15 cellular contexts compared by ENCODE assay signal in genomic region chr1:22262583-22262982, GRCh38.
DNase-seq lines count a peak whose midpoint lies in the region; TF ChIP-seq lines count a peak whose summit lies in the region.
"Had no signal": no experiment of that assay in that cellular context is flagged by ENCODE, and none has a peak within 500 bp of the region (broad histone marks: within the 10 kb centered on the region; RNA-seq: fewer than 3 reads in every experiment).

No MANE protein-coding gene starts in this region.

- intact Hi-C loops in A673 (cut with micrococcal nuclease; ENCODE audit: unreplicated experiment), result no loop called here

- H3K9me3 ChIP-seq in BLaER1 (no peaks in the 10 kb centered on the region), hepatocyte (ENCODE audit: low read depth) (no peaks in the 10 kb centered on the region), smooth muscle cell (replicated peaks; ENCODE audit: low read depth) (no peaks in the 10 kb centered on the region), A673 (ENCODE audit: low read depth, low read length, poor library complexity, severe bottlenecking) (no peaks in the 10 kb centered on the region)

- TF ChIP-seq CTCF in hepatocyte (IDR thresholded peaks at IDR 0.05; ENCODE audit: poor library complexity), result no peak
- TF ChIP-seq CTCF in smooth muscle cell (IDR thresholded peaks at IDR 0.05; ENCODE audit: borderline replicate concordance, insufficient read depth, poor library complexity, severe bottlenecking), result no peak
- no peak for TF ChIP-seq CTCF in A673 (conservative IDR thresholded peaks at IDR 0.05; ENCODE audit: low read depth, low read length)

- H3K36me3 ChIP-seq in BLaER1 (no peaks in the 10 kb centered on the region), hepatocyte (replicated peaks; ENCODE audit: insufficient read depth, low read depth) (no peaks in the 10 kb centered on the region), smooth muscle cell (ENCODE audit: low read depth) (no peaks in the 10 kb centered on the region), A673 (ENCODE audit: insufficient read depth, low read length, poor library complexity, severe bottlenecking) (no peaks in the 10 kb centered on the region)

- WGBS in hepatocyte (ENCODE audit: low lambda C conversion rate, missing lambda C conversion rate), result 61% methylated on average over 8 of the region's 8 CpGs
- WGBS in smooth muscle cell (ENCODE audit: low lambda C conversion rate), result 77% methylated on average over 7 of the region's 8 CpGs

- H2AFZ ChIP-seq in hepatocyte (no peak overlapping the region), smooth muscle cell (ENCODE audit: low read depth) (no peak overlapping the region)

- DNase-seq in DMS79 (lab: John Stamatoyannopoulos, UW), result peak; percentile 34
- DNase-seq in NCI-H69 (lab: John Stamatoyannopoulos, UW), result peak; percentile 88
- peak; percentile 50 for DNase-seq in hepatocyte (ENCODE audit: low spot score)
- DNase-seq in T-helper 1 cell, result no peak
- DNase-seq in smooth muscle cell (lab: John Stamatoyannopoulos, UW; ENCODE audit: unreplicated experiment), result no peak
- DNase-seq in stimulated activated CD4-positive, alpha-beta T cell treated with anti-CD3 and anti-CD28 coated beads, Interleukin-4, amount 100 ng/mL, for 1 hour, result no peak
- DNase-seq in A673 (ENCODE audit: low spot score), result no peak
- DNase-seq: activated CD4-positive, alpha-beta T cell treated with anti-CD3 and anti-CD28 coated beads for 48 hours; activated T-cell treated with anti-CD3 and anti-CD28 coated beads, Interleukin-2, amount 50 U/mL, for 48 hours; glutamatergic neuron; naive thymus-derived CD8-positive, alpha-beta T cell; NCI-H226; stimulated activated CD4-positive, alpha-beta T cell treated with anti-CD3 and anti-CD28 coated beads, Interleukin-4, amount 100 ng/mL, for 24 hours had no signal

- no peaks in the 10 kb centered on the region for H4K20me1 ChIP-seq in BLaER1
- H4K20me1 ChIP-seq in hepatocyte (ENCODE audit: insufficient read depth, poor library complexity, severe bottlenecking), result no peaks in the 10 kb centered on the region
- H4K20me1 ChIP-seq in smooth muscle cell (ENCODE audit: low read depth), result no peaks in the 10 kb centered on the region

- H3K4me1 ChIP-seq in BLaER1 (peaks cover 42% of the 10 kb centered on the region), hepatocyte (ENCODE audit: insufficient read depth) (peaks cover 17% of the 10 kb centered on the region), smooth muscle cell (ENCODE audit: low read depth) (no peaks in the 10 kb centered on the region), A673 (ENCODE audit: insufficient read depth, low read length, poor library complexity, severe bottlenecking) (no peaks in the 10 kb centered on the region)

- BruUV-seq in A673 (replicated peaks; lab: Mats Ljungman, UMichigan), result no TSS peak

- no peaks in the 10 kb centered on the region for H3K9me2 ChIP-seq in hepatocyte (replicated peaks; ENCODE audit: insufficient read depth)

- no peaks in the 10 kb centered on the region for H3K27me3 ChIP-seq in BLaER1
- no peaks in the 10 kb centered on the region for H3K27me3 ChIP-seq in hepatocyte
- no peaks in the 10 kb centered on the region for H3K27me3 ChIP-seq in smooth muscle cell (ENCODE audit: low read depth)
- no peaks in the 10 kb centered on the region for H3K27me3 ChIP-seq in A673 (replicated peaks; ENCODE audit: insufficient read depth, low read depth, low read length, poor library complexity)

- peak overlapping the region; percentile 74 for H3K4me2 ChIP-seq in BLaER1
- no peak overlapping the region for H3K4me2 ChIP-seq in hepatocyte
- H3K4me2 ChIP-seq in smooth muscle cell, result no peak overlapping the region

- CTCF ChIA-PET in A673 (lab: Charles Lee), result no interaction called here

- H3K79me2 ChIP-seq in hepatocyte (no peaks in the 10 kb centered on the region), smooth muscle cell (ENCODE audit: low read depth) (no peaks in the 10 kb centered on the region)

- H3K27ac ChIP-seq in BLaER1 (peak overlapping the region; percentile 68), hepatocyte (no peak overlapping the region), smooth muscle cell (ENCODE audit: low read depth) (no peak overlapping the region), A673 (ENCODE audit: low read depth, low read length, poor library complexity, severe bottlenecking) (no peak overlapping the region)
- H3K27ac ChIP-seq: RWPE1 had no signal

- no peak overlapping the region for H3K9ac ChIP-seq in BLaER1
- H3K9ac ChIP-seq in smooth muscle cell (ENCODE audit: low read depth), result no peak overlapping the region

- H3F3A ChIP-seq in smooth muscle cell (ENCODE audit: low read depth), result no peaks in the 10 kb centered on the region

- H3K4me3 ChIP-seq in BLaER1 (no peak overlapping the region), hepatocyte (no peak overlapping the region), smooth muscle cell (no peak overlapping the region), A673 (ENCODE audit: low read depth, low read length, poor library complexity, severe bottlenecking) (no peak overlapping the region)

- POLR2A ChIA-PET in A673 (lab: Charles Lee; ENCODE audit: low non-redundant PET), result no interaction called here

Comparison
In these comparisons a context has a peak if more than half of its experiments do, and no peak if none do; other contexts are left out.
1. DNase-seq: peak in DMS79 (single experiment), NCI-H69 (single experiment) and hepatocyte (single experiment); none in T-helper 1 cell (0 of 5), smooth muscle cell (single experiment), stimulated activated CD4-positive, alpha-beta T cell treated with anti-CD3 and anti-CD28 coated beads, Interleukin-4, amount 100 ng/mL, for 1 hour (single experiment) and A673 (single experiment).